Comparison of ENCODE assay signal across 31 cellular contexts in the genomic region with DNA sequence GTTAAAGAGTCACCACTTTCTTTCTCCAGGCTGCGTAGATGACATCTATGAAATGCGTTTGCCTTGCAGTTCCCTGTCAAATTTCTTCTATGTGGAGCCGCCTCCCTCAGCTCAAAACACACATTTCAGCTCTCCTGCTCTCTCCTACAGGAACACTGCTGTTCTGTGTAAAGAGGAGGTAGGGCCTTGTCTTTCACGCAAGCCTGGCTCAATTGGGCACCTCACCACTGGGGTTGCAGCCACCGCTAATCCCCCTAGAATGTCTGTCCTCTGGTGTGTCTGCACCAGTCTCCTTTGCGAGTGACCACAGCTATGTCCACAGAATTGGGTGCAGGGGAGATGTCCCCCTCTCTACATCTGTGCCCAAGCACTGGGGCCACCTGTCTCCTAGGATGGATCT. TPM values are rescaled to one million over a fixed set of nuclear protein-coding genes. Genes with fewer than 3 reads are reported as not detected.
"Had no signal": no experiment of that assay in that cellular context is flagged by ENCODE, and none has a peak within 500 bp of the region (broad histone marks: within the 10 kb centered on the region; RNA-seq: fewer than 3 reads in every experiment).

No MANE protein-coding gene starts in this region.

- DNase-seq: dermis blood vessel endothelial cell; effector memory CD8-positive, alpha-beta T cell; foreskin fibroblast; gastrocnemius medialis; head of caudate nucleus; left colon; left ventricle myocardium inferior; lower lobe of right lung; natural killer cell; stimulated activated CD4-positive, alpha-beta T cell treated with anti-CD3 and anti-CD28 coated beads, Interleukin-12 subunit alpha, Interleukin-12 subunit beta, amount 100 ng/mL, for 4 hours; stimulated activated CD4-positive, alpha-beta T cell treated with anti-CD3 and anti-CD28 coated beads, Interleukin-1b, Interleukin-23, amount 100 ng/mL, for 48 hours; stimulated activated CD4-positive, alpha-beta T cell treated with anti-CD3 and anti-CD28 coated beads, Interleukin-4, amount 100 ng/mL, for 24 hours; stimulated activated naive B cell treated with anti-CD40 and anti-IgM and Interleukin-4, amounts not matched to agents 10 μg/mL and 1 μg/mL and 100 μg/mL, for 72 hours; upper lobe of left lung had no signal

- H3K27ac Mint-ChIP-seq: effector memory CD8-positive, alpha-beta T cell; natural killer cell; stimulated activated naive B cell treated with anti-CD40 and anti-IgM and Interleukin-4, amounts not matched to agents 10 μg/mL and 1 μg/mL and 100 μg/mL, for 72 hours; stimulated activated naive CD8-positive, alpha-beta T cell treated with anti-CD3 and anti-CD28 coated beads, Interleukin-15, Interleukin-2, amounts not matched to agents 100 ng/mL and 50 ng/mL, for 24 hours had no signal

- H3K79me2 ChIP-seq: hepatocyte, parathyroid adenoma had no signal

- ATAC-seq: effector memory CD8-positive, alpha-beta T cell; gastrocnemius medialis; left colon; lower lobe of right lung; natural killer cell; sciatic nerve had no signal

- H3K27me3 ChIP-seq: gastrocnemius medialis, hepatocyte, neutrophil, right atrium auricular region, tibial nerve, upper lobe of left lung had no signal

- H3K9me3 ChIP-seq: gastrocnemius medialis, left ventricle myocardium inferior, lower lobe of right lung, neutrophil, prostate gland, right atrium auricular region, thoracic aorta, tibial nerve, upper lobe of left lung had no signal

- H3K4me2 ChIP-seq: hepatocyte, smooth muscle cell had no signal

- H3K4me1 ChIP-seq: gastrocnemius medialis, left ventricle myocardium inferior, lower lobe of right lung, parathyroid adenoma, prostate gland, right atrium auricular region, tibial nerve, upper lobe of left lung had no signal

- H3K4me1 Mint-ChIP-seq: natural killer cell; stimulated activated naive B cell treated with anti-CD40 and anti-IgM and Interleukin-4, amounts not matched to agents 10 μg/mL and 1 μg/mL and 100 μg/mL, for 72 hours had no signal

- H3K9ac ChIP-seq: parathyroid adenoma had no signal

- H3K27me3 Mint-ChIP-seq: effector memory CD8-positive, alpha-beta T cell; stimulated activated naive B cell treated with anti-CD40 and anti-IgM and Interleukin-4, amounts not matched to agents 10 μg/mL and 1 μg/mL and 100 μg/mL, for 72 hours had no signal

- H3K36me3 ChIP-seq: gastrocnemius medialis, left ventricle myocardium inferior, lower lobe of right lung, neutrophil, prostate gland, right atrium auricular region, thoracic aorta, tibial nerve, upper lobe of left lung had no signal

- H3K36me3 Mint-ChIP-seq: natural killer cell; stimulated activated naive B cell treated with anti-CD40 and anti-IgM and Interleukin-4, amounts not matched to agents 10 μg/mL and 1 μg/mL and 100 μg/mL, for 72 hours had no signal

- H3K4me3 Mint-ChIP-seq: effector memory CD8-positive, alpha-beta T cell; natural killer cell; stimulated activated naive B cell treated with anti-CD40 and anti-IgM and Interleukin-4, amounts not matched to agents 10 μg/mL and 1 μg/mL and 100 μg/mL, for 72 hours; stimulated activated naive CD8-positive, alpha-beta T cell treated with anti-CD3 and anti-CD28 coated beads, Interleukin-15, Interleukin-2, amounts not matched to agents 100 ng/mL and 50 ng/mL, for 24 hours had no signal

- H3K9me3 Mint-ChIP-seq: effector memory CD8-positive, alpha-beta T cell; stimulated activated naive CD8-positive, alpha-beta T cell treated with anti-CD3 and anti-CD28 coated beads, Interleukin-15, Interleukin-2, amounts not matched to agents 100 ng/mL and 50 ng/mL, for 24 hours had no signal

- H3K4me3 ChIP-seq: coronary artery, gastrocnemius medialis, hepatocyte, left ventricle myocardium inferior, lower lobe of right lung, prostate gland, right atrium auricular region, smooth muscle cell, thoracic aorta, tibial nerve, upper lobe of left lung had no signal

- H2AFZ ChIP-seq: hepatocyte, parathyroid adenoma had no signal

- H3K27ac ChIP-seq: coronary artery, gastrocnemius medialis, hepatocyte, left ventricle myocardium inferior, lower lobe of right lung, neutrophil, parathyroid adenoma, prostate gland, right atrium auricular region, thoracic aorta, tibial nerve, upper lobe of left lung had no signal

RNA-seq across cellular contexts. Expression of gene CFHR4, which starts 31.8 kb away (rescaled TPM):
- total RNA-seq: dermis blood vessel endothelial cell, glomerular endothelial cell, kidney epithelial cell, left colon, left ventricle myocardium inferior, lower lobe of right lung, mesenteric fat pad, natural killer cell, omental fat pad, prostate gland, right atrium auricular region, sciatic nerve, smooth muscle cell, thoracic aorta, upper lobe of left lung had no signal
- polyA plus RNA-seq: esophagus, neural cell, smooth muscle cell had no signal

RNA-seq across cellular contexts. Expression of gene CFHR1, which starts 36.5 kb away (rescaled TPM):
- total RNA-seq: dermis blood vessel endothelial cell, glomerular endothelial cell, kidney epithelial cell, left colon, left ventricle myocardium inferior, natural killer cell, prostate gland, right atrium auricular region, smooth muscle cell, thoracic aorta had no signal
- polyA plus RNA-seq: esophagus, neural cell, smooth muscle cell had no signal
